In genomic region chr4:3337811-3338210, GRCh38 we compare ENCODE assay signal across 18 cellular contexts. TPM values are rescaled to one million over a fixed set of nuclear protein-coding genes. Genes with fewer than 3 reads are reported as not detected.
DNase-seq lines count a peak whose midpoint lies in the region; FAIRE-seq and TF ChIP-seq lines count a peak whose summit lies in the region.
"Had no signal": no experiment of that assay in that cellular context is flagged by ENCODE, and none has a peak within 500 bp of the region (broad histone marks: within the 10 kb centered on the region; RNA-seq: fewer than 3 reads in every experiment).

No MANE protein-coding gene starts in this region.

- peak overlapping the region; percentile 68; the same call in 1 of the 2 replicates for H3K27ac ChIP-seq in BLaER1
- no peak overlapping the region for H3K27ac ChIP-seq in astrocyte (ENCODE audit: low read depth, low read length)
- H3K27ac ChIP-seq in neuronal stem cell (replicated peaks; ENCODE audit: low read length): no peak overlapping the region
- H3K27ac ChIP-seq: 22Rv1 had no signal

- H3K9ac ChIP-seq in BLaER1 (no peak overlapping the region; the same call in 1 of the 2 replicates), astrocyte (ENCODE audit: low read length) (no peak overlapping the region), neuronal stem cell (ENCODE audit: low read depth, low read length, poor library complexity) (no peak overlapping the region)

- H3K79me1 ChIP-seq in neuronal stem cell (ENCODE audit: low read depth, low read length): peaks cover 2% of the 10 kb centered on the region

- H4K91ac ChIP-seq in neuronal stem cell (ENCODE audit: low read depth, low read length, poor library complexity): no peak overlapping the region

- H3K27me3 Mint-ChIP-seq in T-helper 2 cell treated with Interferon-gamma antibody and Interleukin-4, amounts not matched to agents 5 μg/mL and 100 μg/mL, for 36 hours (ENCODE audit: low read depth): peaks cover 2% of the 10 kb centered on the region
- no peaks in the 10 kb centered on the region for H3K27me3 Mint-ChIP-seq in astrocyte (ENCODE audit: low read depth, unreplicated experiment)

- no peak overlapping the region for H2BK12ac ChIP-seq in neuronal stem cell (ENCODE audit: low read length)

- H3K9me3 ChIP-seq in BLaER1: no peaks in the 10 kb centered on the region
- no peaks in the 10 kb centered on the region for H3K9me3 ChIP-seq in astrocyte (ENCODE audit: insufficient read depth, low read depth, low read length)
- H3K9me3 ChIP-seq in neuronal stem cell (replicated peaks in 1 of 2; ENCODE audit: control insufficient read depth in 2 of 2, insufficient read depth in 1 of 2, low read depth in 1 of 2, low read length in 2 of 2): peaks cover 0 to 16% of the 10 kb centered on the region in 2 donors
- H3K9me3 ChIP-seq: A549 had no signal

- peaks cover 94% of the 10 kb centered on the region for H4K20me1 ChIP-seq in BLaER1
- H4K20me1 ChIP-seq in astrocyte (ENCODE audit: insufficient read depth, low read length): peaks cover 54% of the 10 kb centered on the region

- peak; percentile 1 for DNase-seq in T-helper 2 cell treated with Interferon-gamma antibody and Interleukin-4, amounts not matched to agents 5 μg/mL and 100 μg/mL, for 36 hours (ENCODE audit: low spot score)
- DNase-seq in T-helper 2 cell (no peak), astrocyte (ENCODE audit: low read depth) (peak; percentile 18), neuronal stem cell (ENCODE audit: low spot score) (no peak), NCI-H2171 treated with DMSO at 0.1 percent for 48 hours (lab: John Stamatoyannopoulos, UW) (no peak), NCI-H187 (lab: John Stamatoyannopoulos, UW) (no peak)
- DNase-seq: AML-193; Calu3; CD8-positive, alpha-beta T cell; DMS79 treated with DMSO at 0.1 percent for 48 hours; HCEC 1CT had no signal

- H3K23ac ChIP-seq in neuronal stem cell (ENCODE audit: low read depth, low read length, poor library complexity): no peak overlapping the region

- WGBS in neuronal stem cell (ENCODE audit: extremely low coverage in 2 of 2, insufficient read length in 2 of 2, insufficient replicate concordance in 1 of 2), 2 donors: no CpG with 5 or more reads among the region's 8 CpGs

- peaks cover 7% of the 10 kb centered on the region for H3K4me1 Mint-ChIP-seq in T-helper 2 cell treated with Interferon-gamma antibody and Interleukin-4, amounts not matched to agents 5 μg/mL and 100 μg/mL, for 36 hours (ENCODE audit: low read depth)
- H3K4me1 Mint-ChIP-seq in astrocyte (ENCODE audit: low read depth, unreplicated experiment): peaks cover 2% of the 10 kb centered on the region

- H3K4me2 ChIP-seq in BLaER1: peak overlapping the region; percentile 74
- no peak overlapping the region for H3K4me2 ChIP-seq in astrocyte (ENCODE audit: low read length)
- H3K4me2 ChIP-seq in neuronal stem cell (ENCODE audit: insufficient read depth, low read length, poor library complexity, severe bottlenecking): no peak overlapping the region
- H3K4me2 ChIP-seq: A549, GM23338 had no signal

- H3K9me3 Mint-ChIP-seq in T-helper 2 cell treated with Interferon-gamma antibody and Interleukin-4, amounts not matched to agents 5 μg/mL and 100 μg/mL, for 36 hours: no peaks in the 10 kb centered on the region
- H3K9me3 Mint-ChIP-seq in astrocyte (ENCODE audit: unreplicated experiment): peaks cover 3% of the 10 kb centered on the region
- H3K9me3 Mint-ChIP-seq: CD8-positive, alpha-beta T cell; GM23338 had no signal

- no peak overlapping the region for H2BK5ac ChIP-seq in neuronal stem cell (ENCODE audit: low read length)

- peaks cover 38% of the 10 kb centered on the region for H3K79me2 ChIP-seq in astrocyte (ENCODE audit: insufficient read depth, low read length)

- H3K18ac ChIP-seq in neuronal stem cell (ENCODE audit: low read length): peak overlapping the region; percentile 28

- H3K36me3 Mint-ChIP-seq in T-helper 2 cell treated with Interferon-gamma antibody and Interleukin-4, amounts not matched to agents 5 μg/mL and 100 μg/mL, for 36 hours (ENCODE audit: low read depth): no peaks in the 10 kb centered on the region
- H3K36me3 Mint-ChIP-seq in astrocyte (ENCODE audit: low read depth, unreplicated experiment): peaks cover 3% of the 10 kb centered on the region
- H3K36me3 Mint-ChIP-seq: CD8-positive, alpha-beta T cell had no signal

- H2AK5ac ChIP-seq in neuronal stem cell (ENCODE audit: low read depth, low read length): no peak overlapping the region

- H3K14ac ChIP-seq in neuronal stem cell (ENCODE audit: low read length): no peak overlapping the region

- FAIRE-seq in astrocyte (lab: Jason Lieb, UNC): no peak
- FAIRE-seq: A549, GM12878, GM19239, H54 had no signal

- H3K4me1 ChIP-seq in BLaER1 (peaks cover 85% of the 10 kb centered on the region), astrocyte (ENCODE audit: insufficient read depth, low read length) (peaks cover 12% of the 10 kb centered on the region), neuronal stem cell (ENCODE audit: control insufficient read depth in 2 of 2, insufficient read depth in 1 of 2, low read depth in 1 of 2, low read length in 2 of 2) (peaks cover 7 to 10% of the 10 kb centered on the region in 2 donors)

- H3K4me3 Mint-ChIP-seq in T-helper 2 cell treated with Interferon-gamma antibody and Interleukin-4, amounts not matched to agents 5 μg/mL and 100 μg/mL, for 36 hours: no peak overlapping the region
- H3K4me3 Mint-ChIP-seq in astrocyte (ENCODE audit: unreplicated experiment): no peak overlapping the region
- H3K4me3 Mint-ChIP-seq: CD8-positive, alpha-beta T cell; GM23338 had no signal

- no peak overlapping the region for H3K4me3 ChIP-seq in BLaER1
- H3K4me3 ChIP-seq in astrocyte (ENCODE audit: insufficient read depth, low read depth, low read length): no peak overlapping the region
- no peak overlapping the region for H3K4me3 ChIP-seq in neuronal stem cell (ENCODE audit: low read length in 2 of 2)
- H3K4me3 ChIP-seq: A549, GM12878, GM23338 had no signal

- H2AFZ ChIP-seq in astrocyte (ENCODE audit: low read depth, low read length): no peak overlapping the region
- H2AFZ ChIP-seq in neuronal stem cell (ENCODE audit: low read length): no peak overlapping the region
- H2AFZ ChIP-seq: GM23338 had no signal

- no peak overlapping the region for H3K4ac ChIP-seq in neuronal stem cell (ENCODE audit: low read length)

- no peak overlapping the region for H2BK120ac ChIP-seq in neuronal stem cell (ENCODE audit: low read depth, low read length)

- no peak overlapping the region for H3K27ac Mint-ChIP-seq in T-helper 2 cell treated with Interferon-gamma antibody and Interleukin-4, amounts not matched to agents 5 μg/mL and 100 μg/mL, for 36 hours
- H3K27ac Mint-ChIP-seq in astrocyte (ENCODE audit: unreplicated experiment): no peak overlapping the region
- H3K27ac Mint-ChIP-seq: CD8-positive, alpha-beta T cell; GM23338 had no signal

- H3K27me3 ChIP-seq in BLaER1 (no peaks in the 10 kb centered on the region), astrocyte (ENCODE audit: insufficient read depth, low read length) (no peaks in the 10 kb centered on the region), neuronal stem cell (ENCODE audit: control insufficient read depth in 3 of 3, insufficient read depth in 3 of 3, low read depth in 1 of 3, low read length in 3 of 3) (no peaks in the 10 kb centered on the region)

- H3K36me3 ChIP-seq in BLaER1 (peaks cover 40% of the 10 kb centered on the region), astrocyte (ENCODE audit: insufficient read depth, low read length) (no peaks in the 10 kb centered on the region), neuronal stem cell (replicated peaks in 1 of 2; ENCODE audit: control insufficient read depth in 2 of 2, insufficient read depth in 2 of 2, low read length in 2 of 2) (peaks cover 0 to 14% of the 10 kb centered on the region in 2 donors)

- no peak for TF ChIP-seq CTCF in astrocyte (IDR thresholded peaks at IDR 0.05; ENCODE audit: insufficient read depth, low read depth, low read length)

- no peak overlapping the region for H2BK15ac ChIP-seq in neuronal stem cell (ENCODE audit: low read length)

- no peak overlapping the region for H4K8ac ChIP-seq in neuronal stem cell (ENCODE audit: low read depth, low read length)

RNA-seq across cellular contexts. Expression of gene RGS12, which starts 45.0 kb away (rescaled TPM):
- total RNA-seq in astrocyte: 18.0 and 21.9 TPM in 2 replicates
- polyA plus RNA-seq in neuronal stem cell (2013, experiment 1 of 2): 26.5 TPM
- 27.6 TPM for polyA plus RNA-seq in neuronal stem cell (2013, experiment 2 of 2)

Comparison
In these comparisons a context has a peak if more than half of its experiments do, and no peak if none do; other contexts are left out.
1. DNase-seq: peak in T-helper 2 cell treated with Interferon-gamma antibody and Interleukin-4, amounts not matched to agents 5 μg/mL and 100 μg/mL, for 36 hours (single experiment) and astrocyte (single experiment); none in T-helper 2 cell (0 of 5), neuronal stem cell (single experiment), NCI-H2171 treated with DMSO at 0.1 percent for 48 hours (single experiment) and NCI-H187 (0 of 2).